8 cellular contexts compared by ENCODE assay signal in genomic region chr21:41865002-41865777, GRCh38. TPM values are rescaled to one million over a fixed set of nuclear protein-coding genes. Genes with fewer than 3 reads are reported as not detected.
A peak's percentile ranks its signal among the peaks of the same experiment; 100 is the strongest.
DNase-seq lines count a peak whose midpoint lies in the region; ATAC-seq and TF ChIP-seq lines count a peak whose summit lies in the region.

No MANE protein-coding gene starts in this region.

- DNase-seq in activated CD8-positive, alpha-beta memory T cell treated with anti-CD3 and anti-CD28 coated beads, Interleukin-2, amount 10 ng/mL, durations not matched to agents 7 days and 5 days: peak; percentile 57
- no peak for DNase-seq in activated CD8-positive, alpha-beta memory T cell treated with anti-CD3 and anti-CD28 coated beads for 24 hours
- DNase-seq in OCI-LY7 (ENCODE audit: low spot score) (no peak), DMS153 (lab: John Stamatoyannopoulos, UW) (no peak), KBM-7 (no peak), occipital lobe (lab: John Stamatoyannopoulos, UW) (no peak)

- H3K4me1 ChIP-seq in HEK293 (ENCODE audit: control insufficient read depth, insufficient read depth, low read length) (peaks cover 4% of the 10 kb centered on the region), OCI-LY7 (ENCODE audit: insufficient read depth, low read length, poor library complexity, severe bottlenecking) (peaks cover 97% of the 10 kb centered on the region)

- H3K9me3 Mint-ChIP-seq in activated CD8-positive, alpha-beta memory T cell treated with anti-CD3 and anti-CD28 coated beads, Interleukin-2, amount 10 ng/mL, durations not matched to agents 7 days and 5 days (ENCODE audit: low read depth): no peaks in the 10 kb centered on the region
- no peaks in the 10 kb centered on the region for H3K9me3 Mint-ChIP-seq in stimulated activated memory B cell treated with anti-CD40 and anti-IgM and Interleukin-4, amounts not matched to agents 10 μg/mL and 1 μg/mL and 100 μg/mL, for 72 hours

- intact Hi-C loops in OCI-LY7 (cut with micrococcal nuclease; ENCODE audit: unreplicated experiment): loop anchor here (10.0 kb wide), 2 partner anchors 600 to 670 kb away; no protein-coding TSS in a partner anchor

- no peaks in the 10 kb centered on the region for H3K36me3 ChIP-seq in HEK293 (ENCODE audit: control insufficient read depth in 2 of 2, insufficient read depth in 1 of 2, low read length in 2 of 2)
- 0 out of 2 replicates have a peak, but pooled peaks cover under 1% of the 10 kb centered on the region for H3K36me3 ChIP-seq in OCI-LY7 (ENCODE audit: insufficient read depth, low read length)

- no TSS peak for BruUV-seq in OCI-LY7 (replicated peaks; lab: Mats Ljungman, UMichigan)

- H4K20me1 ChIP-seq in OCI-LY7 (ENCODE audit: insufficient read depth, low read length): no peaks in the 10 kb centered on the region

- peaks cover 38% of the 10 kb centered on the region; the same call in 1 of the 2 replicates for H3K79me2 ChIP-seq in OCI-LY7 (ENCODE audit: insufficient read depth, low read depth, low read length)

- peak; percentile 72 for ATAC-seq in activated CD8-positive, alpha-beta memory T cell treated with anti-CD3 and anti-CD28 coated beads, Interleukin-2, amount 10 ng/mL, durations not matched to agents 7 days and 5 days
- ATAC-seq in stimulated activated memory B cell treated with anti-CD40 and anti-IgM and Interleukin-4, amounts not matched to agents 10 μg/mL and 1 μg/mL and 100 μg/mL, for 72 hours: peak; percentile 81

- no peaks in the 10 kb centered on the region for H3K9me2 ChIP-seq in OCI-LY7 (ENCODE audit: insufficient read depth, low read length)

- H3K4me3 ChIP-seq in HEK293 (ENCODE audit: low read depth, low read length) (no peak overlapping the region), OCI-LY7 (ENCODE audit: low read depth, low read length, poor library complexity, severe bottlenecking) (peak overlapping the region; percentile 38)

- no peak overlapping the region for H3K4me3 Mint-ChIP-seq in activated CD8-positive, alpha-beta memory T cell treated with anti-CD3 and anti-CD28 coated beads, Interleukin-2, amount 10 ng/mL, durations not matched to agents 7 days and 5 days
- H3K4me3 Mint-ChIP-seq in stimulated activated memory B cell treated with anti-CD40 and anti-IgM and Interleukin-4, amounts not matched to agents 10 μg/mL and 1 μg/mL and 100 μg/mL, for 72 hours: peak overlapping the region; percentile 73

- no peak overlapping the region for H3K27ac ChIP-seq in HEK293 (ENCODE audit: extremely low read depth, low read depth, low read length)
- H3K27ac ChIP-seq in OCI-LY7 (ENCODE audit: low read depth, low read length, poor library complexity, severe bottlenecking): peak overlapping the region; percentile 96

- in situ Hi-C loops in KBM-7 (cut with MboI; ENCODE audit: low pct_unique_long_range_greater_than_20kb, low sequenced_read_pairs): no loop called here

- H3K36me3 Mint-ChIP-seq in activated CD8-positive, alpha-beta memory T cell treated with anti-CD3 and anti-CD28 coated beads, Interleukin-2, amount 10 ng/mL, durations not matched to agents 7 days and 5 days: no peaks in the 10 kb centered on the region
- H3K36me3 Mint-ChIP-seq in stimulated activated memory B cell treated with anti-CD40 and anti-IgM and Interleukin-4, amounts not matched to agents 10 μg/mL and 1 μg/mL and 100 μg/mL, for 72 hours: peaks cover 10% of the 10 kb centered on the region

- peak overlapping the region; percentile 79 for H3K4me2 ChIP-seq in OCI-LY7 (ENCODE audit: low read length)

- no peaks in the 10 kb centered on the region for H3K9me3 ChIP-seq in HEK293 (ENCODE audit: control insufficient read depth, insufficient read depth, low read depth, low read length)
- no peaks in the 10 kb centered on the region for H3K9me3 ChIP-seq in OCI-LY7 (ENCODE audit: low read length)

- peaks cover 36% of the 10 kb centered on the region for H3K4me1 Mint-ChIP-seq in activated CD8-positive, alpha-beta memory T cell treated with anti-CD3 and anti-CD28 coated beads, Interleukin-2, amount 10 ng/mL, durations not matched to agents 7 days and 5 days
- peaks cover 81% of the 10 kb centered on the region for H3K4me1 Mint-ChIP-seq in stimulated activated memory B cell treated with anti-CD40 and anti-IgM and Interleukin-4, amounts not matched to agents 10 μg/mL and 1 μg/mL and 100 μg/mL, for 72 hours

- H3K27me3 Mint-ChIP-seq in activated CD8-positive, alpha-beta memory T cell treated with anti-CD3 and anti-CD28 coated beads, Interleukin-2, amount 10 ng/mL, durations not matched to agents 7 days and 5 days: no peaks in the 10 kb centered on the region
- H3K27me3 Mint-ChIP-seq in stimulated activated memory B cell treated with anti-CD40 and anti-IgM and Interleukin-4, amounts not matched to agents 10 μg/mL and 1 μg/mL and 100 μg/mL, for 72 hours: peaks cover 11% of the 10 kb centered on the region

- peak overlapping the region; percentile 18 for H3K27ac Mint-ChIP-seq in activated CD8-positive, alpha-beta memory T cell treated with anti-CD3 and anti-CD28 coated beads, Interleukin-2, amount 10 ng/mL, durations not matched to agents 7 days and 5 days
- peak overlapping the region; percentile 81 for H3K27ac Mint-ChIP-seq in stimulated activated memory B cell treated with anti-CD40 and anti-IgM and Interleukin-4, amounts not matched to agents 10 μg/mL and 1 μg/mL and 100 μg/mL, for 72 hours

- no peak for TF ChIP-seq CTCF in HEK293 (tag by site-specific recombination; IDR thresholded peaks at IDR 0.05)
- no peak for TF ChIP-seq CTCF in OCI-LY7 (conservative IDR thresholded peaks at IDR 0.05; ENCODE audit: low read length)

- peak overlapping the region; percentile 29; the same call in 1 of the 2 replicates for H2AFZ ChIP-seq in OCI-LY7 (ENCODE audit: low read length)

- POLR2A ChIA-PET in HEK293 (lab: Yijun Ruan, JAX) (interaction anchor here (0.6 kb wide), 1 partner anchor 14 kb away, joined by 3 read pairs; the partner anchor contains the start of gene PRDM15), OCI-LY7 (lab: Charles Lee) (interaction anchor here (0.6 to 4.5 kb wide), 6 partner anchors 10 to 243 kb away, joined by 3 to 34 read pairs (median 4); no protein-coding TSS in a partner anchor)

- CTCF ChIA-PET in activated CD8-positive, alpha-beta memory T cell treated with anti-CD3 and anti-CD28 coated beads, Interleukin-2, amount 10 ng/mL, durations not matched to agents 7 days and 5 days (lab: Charles Lee): interaction anchor here (0.7 to 2.0 kb wide), 2 partner anchors 15 to 582 kb away, joined by 3 to 4 read pairs; no protein-coding TSS in a partner anchor
- CTCF ChIA-PET in HEK293 (lab: Yijun Ruan, JAX) (interaction anchor here (0.6 to 1.2 kb wide), 3 partner anchors 48 to 253 kb away, joined by 3 to 4 read pairs (median 3); no protein-coding TSS in a partner anchor), OCI-LY7 (lab: Charles Lee; ENCODE audit: unreplicated experiment) (interaction anchor here (0.6 to 0.7 kb wide), 2 partner anchors 10 to 142 kb away, joined by 4 to 5 read pairs; no protein-coding TSS in a partner anchor)

TF ChIP-seq in HEK293, 187 proteins besides CTCF, POLR2A, EP300 and RAD21:
- no peak for TF ChIP-seq ZNF660 (tag by site-specific recombination; IDR thresholded peaks at IDR 0.05)
- no peak for TF ChIP-seq ZNF670 (tag by site-specific recombination; IDR thresholded peaks at IDR 0.05; ENCODE audit: low read depth)
- TF ChIP-seq WT1 (tag by site-specific recombination; IDR thresholded peaks at IDR 0.05): peak; percentile 86
- no peak for TF ChIP-seq TCF7L2 (IDR thresholded peaks at IDR 0.05; ENCODE audit: borderline replicate concordance, low read depth, low read length)
- no peak for TF ChIP-seq ZNF398 (tag by site-specific recombination; IDR thresholded peaks at IDR 0.05)
- no peak for TF ChIP-seq ZNF768 (tag by site-specific recombination; IDR thresholded peaks at IDR 0.05)
- TF ChIP-seq ZNF266 (tag by site-specific recombination; IDR thresholded peaks at IDR 0.05; ENCODE audit: low read depth): no peak
TF ChIP-seq in HEK293: peak in this region for 1.

RNA-seq across cellular contexts. Expression of gene PRDM15, which starts 14.0 kb away (rescaled TPM):
- 10 to 100 TPM; 10.8 to 13.4 TPM for total RNA-seq in activated CD8-positive, alpha-beta memory T cell treated with anti-CD3 and anti-CD28 coated beads, Interleukin-2, amount 10 ng/mL, durations not matched to agents 7 days and 5 days
- total RNA-seq in OCI-LY7 (2014; rRNA removed; shearing (Covaris generic)): 19.7 and 30.5 TPM in 2 replicates
- total RNA-seq in OCI-LY7 (2022) (30.2 and 31.7 TPM in 2 replicates), occipital lobe (6.7 TPM)
